Comparison of ENCODE assay signal across 2 cellular contexts in genomic region chr5:62266573-62266972, GRCh38.
TF ChIP-seq lines count a peak whose summit lies in the region.

No MANE protein-coding gene starts in this region.

TF ChIP-seq in GM23338, 12 proteins besides CTCF, POLR2A, EP300 and RAD21:
- TF ChIP-seq, protein P1, sequence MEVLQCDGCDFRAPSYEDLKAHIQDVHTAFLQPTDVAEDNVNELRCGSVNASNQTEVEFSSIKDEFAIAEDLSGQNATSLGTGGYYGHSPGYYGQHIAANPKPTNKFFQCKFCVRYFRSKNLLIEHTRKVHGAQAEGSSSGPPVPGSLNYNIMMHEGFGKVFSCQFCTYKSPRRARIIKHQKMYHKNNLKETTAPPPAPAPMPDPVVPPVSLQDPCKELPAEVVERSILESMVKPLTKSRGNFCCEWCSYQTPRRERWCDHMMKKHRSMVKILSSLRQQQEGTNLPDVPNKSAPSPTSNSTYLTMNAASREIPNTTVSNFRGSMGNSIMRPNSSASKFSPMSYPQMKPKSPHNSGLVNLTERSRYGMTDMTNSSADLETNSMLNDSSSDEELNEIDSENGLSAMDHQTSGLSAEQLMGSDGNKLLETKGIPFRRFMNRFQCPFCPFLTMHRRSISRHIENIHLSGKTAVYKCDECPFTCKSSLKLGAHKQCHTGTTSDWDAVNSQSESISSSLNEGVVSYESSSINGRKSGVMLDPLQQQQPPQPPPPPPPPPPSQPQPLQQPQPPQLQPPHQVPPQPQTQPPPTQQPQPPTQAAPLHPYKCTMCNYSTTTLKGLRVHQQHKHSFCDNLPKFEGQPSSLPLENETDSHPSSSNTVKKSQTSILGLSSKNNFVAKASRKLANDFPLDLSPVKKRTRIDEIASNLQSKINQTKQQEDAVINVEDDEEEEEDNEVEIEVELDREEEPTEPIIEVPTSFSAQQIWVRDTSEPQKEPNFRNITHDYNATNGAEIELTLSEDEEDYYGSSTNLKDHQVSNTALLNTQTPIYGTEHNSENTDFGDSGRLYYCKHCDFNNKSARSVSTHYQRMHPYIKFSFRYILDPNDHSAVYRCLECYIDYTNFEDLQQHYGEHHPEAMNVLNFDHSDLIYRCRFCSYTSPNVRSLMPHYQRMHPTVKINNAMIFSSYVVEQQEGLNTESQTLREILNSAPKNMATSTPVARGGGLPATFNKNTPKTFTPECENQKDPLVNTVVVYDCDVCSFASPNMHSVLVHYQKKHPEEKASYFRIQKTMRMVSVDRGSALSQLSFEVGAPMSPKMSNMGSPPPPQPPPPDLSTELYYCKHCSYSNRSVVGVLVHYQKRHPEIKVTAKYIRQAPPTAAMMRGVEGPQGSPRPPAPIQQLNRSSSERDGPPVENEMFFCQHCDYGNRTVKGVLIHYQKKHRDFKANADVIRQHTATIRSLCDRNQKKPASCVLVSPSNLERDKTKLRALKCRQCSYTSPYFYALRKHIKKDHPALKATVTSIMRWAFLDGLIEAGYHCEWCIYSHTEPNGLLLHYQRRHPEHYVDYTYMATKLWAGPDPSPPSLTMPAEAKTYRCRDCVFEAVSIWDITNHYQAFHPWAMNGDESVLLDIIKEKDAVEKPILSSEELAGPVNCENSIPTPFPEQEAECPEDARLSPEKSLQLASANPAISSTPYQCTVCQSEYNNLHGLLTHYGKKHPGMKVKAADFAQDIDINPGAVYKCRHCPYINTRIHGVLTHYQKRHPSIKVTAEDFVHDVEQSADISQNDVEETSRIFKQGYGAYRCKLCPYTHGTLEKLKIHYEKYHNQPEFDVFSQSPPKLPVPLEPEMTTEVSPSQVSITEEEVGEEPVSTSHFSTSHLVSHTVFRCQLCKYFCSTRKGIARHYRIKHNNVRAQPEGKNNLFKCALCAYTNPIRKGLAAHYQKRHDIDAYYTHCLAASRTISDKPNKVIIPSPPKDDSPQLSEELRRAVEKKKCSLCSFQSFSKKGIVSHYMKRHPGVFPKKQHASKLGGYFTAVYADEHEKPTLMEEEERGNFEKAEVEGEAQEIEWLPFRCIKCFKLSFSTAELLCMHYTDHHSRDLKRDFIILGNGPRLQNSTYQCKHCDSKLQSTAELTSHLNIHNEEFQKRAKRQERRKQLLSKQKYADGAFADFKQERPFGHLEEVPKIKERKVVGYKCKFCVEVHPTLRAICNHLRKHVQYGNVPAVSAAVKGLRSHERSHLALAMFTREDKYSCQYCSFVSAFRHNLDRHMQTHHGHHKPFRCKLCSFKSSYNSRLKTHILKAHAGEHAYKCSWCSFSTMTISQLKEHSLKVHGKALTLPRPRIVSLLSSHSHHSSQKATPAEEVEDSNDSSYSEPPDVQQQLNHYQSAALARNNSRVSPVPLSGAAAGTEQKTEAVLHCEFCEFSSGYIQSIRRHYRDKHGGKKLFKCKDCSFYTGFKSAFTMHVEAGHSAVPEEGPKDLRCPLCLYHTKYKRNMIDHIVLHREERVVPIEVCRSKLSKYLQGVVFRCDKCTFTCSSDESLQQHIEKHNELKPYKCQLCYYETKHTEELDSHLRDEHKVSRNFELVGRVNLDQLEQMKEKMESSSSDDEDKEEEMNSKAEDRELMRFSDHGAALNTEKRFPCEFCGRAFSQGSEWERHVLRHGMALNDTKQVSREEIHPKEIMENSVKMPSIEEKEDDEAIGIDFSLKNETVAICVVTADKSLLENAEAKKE (CRISPR knock-in tag; IDR thresholded peaks at IDR 0.05) = no peak
- no peak for TF ChIP-seq CREB1 (CRISPR knock-in tag; IDR thresholded peaks at IDR 0.05; ENCODE audit: low read depth)
- TF ChIP-seq EZH2phosphoT487 (IDR thresholded peaks at IDR 0.05; ENCODE audit: unreplicated experiment) = no peak

TF ChIP-seq in H1, 55 proteins besides CTCF, POLR2A, EP300 and RAD21:
- TF ChIP-seq RBBP5 (IDR thresholded peaks at IDR 0.05; ENCODE audit: borderline replicate concordance, low read depth, low read length) = no peak
- no peak for TF ChIP-seq KDM4A (IDR thresholded peaks at IDR 0.05; ENCODE audit: low read depth, low read length, severe bottlenecking)
- no peak for TF ChIP-seq POU5F1 (IDR thresholded peaks at IDR 0.05; ENCODE audit: low read depth, low read length)
- no peak for TF ChIP-seq ASH2L (IDR thresholded peaks at IDR 0.05; ENCODE audit: low read length)
- no peak for TF ChIP-seq EGR1 (IDR thresholded peaks at IDR 0.05; ENCODE audit: borderline replicate concordance, low read depth, low read length)
- TF ChIP-seq PHF8 (conservative IDR thresholded peaks at IDR 0.05; ENCODE audit: low read depth, low read length) = no peak
